1 cellular context compared by ENCODE assay signal in the genomic region with DNA sequence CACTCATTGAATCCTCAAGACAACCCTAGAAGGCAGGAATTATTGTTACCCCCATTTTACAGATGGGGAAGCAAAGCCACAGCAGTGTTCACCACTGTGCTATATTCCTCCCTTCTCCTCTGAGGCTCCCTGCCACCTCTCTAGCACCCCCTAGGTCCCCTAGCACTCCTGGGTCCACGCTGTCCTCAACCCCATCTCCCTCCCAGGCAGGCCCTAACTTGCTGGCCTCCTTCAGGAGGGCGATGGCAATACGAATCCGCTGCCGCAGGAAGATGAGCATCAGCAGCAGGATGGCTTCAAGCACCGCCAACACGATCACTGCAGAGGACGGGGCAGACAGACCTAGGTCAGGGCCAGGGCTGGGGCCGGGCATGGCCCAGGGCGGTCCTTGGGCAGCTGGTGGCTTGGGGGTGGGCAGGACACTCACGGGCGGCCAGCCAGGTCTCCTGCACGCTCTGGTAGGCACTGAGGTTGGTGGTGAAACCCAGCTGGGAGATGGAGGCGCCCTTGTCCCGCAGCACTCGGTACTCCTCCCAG.
TF ChIP-seq lines count a peak whose summit lies in the region.

No MANE protein-coding gene starts in this region.

TF ChIP-seq in GM12878, 131 proteins besides CTCF, POLR2A, EP300 and RAD21:
- TF ChIP-seq POLR2AphosphoS5 (IDR thresholded peaks at IDR 0.05; ENCODE audit: low read length) (no peak), HCFC1 (IDR thresholded peaks at IDR 0.05; ENCODE audit: low read length) (no peak), RB1 (IDR thresholded peaks at IDR 0.05; ENCODE audit: borderline replicate concordance) (no peak), NRF1 (conservative IDR thresholded peaks at IDR 0.05; ENCODE audit: low read depth, low read length) (no peak), JUNB (IDR thresholded peaks at IDR 0.05) (no peak), BCL11A (IDR thresholded peaks at IDR 0.05; ENCODE audit: low read depth, low read length) (no peak), FOXK2 (IDR thresholded peaks at IDR 0.05) (no peak), BRCA1 (IDR thresholded peaks at IDR 0.05; ENCODE audit: low read depth, low read length) (no peak), KAT2A (conservative IDR thresholded peaks at IDR 0.05; ENCODE audit: control insufficient read depth, low read depth, low read length) (no peak), TCF7 (IDR thresholded peaks at IDR 0.05; ENCODE audit: borderline replicate concordance) (no peak), NFYA (IDR thresholded peaks at IDR 0.05; ENCODE audit: borderline replicate concordance, low read depth, low read length) (no peak), WRNIP1 (IDR thresholded peaks at IDR 0.05; ENCODE audit: borderline replicate concordance, low read depth, low read length) (no peak), MYB (IDR thresholded peaks at IDR 0.05; ENCODE audit: borderline replicate concordance, low read depth, low read length) (no peak), CREM (IDR thresholded peaks at IDR 0.05; ENCODE audit: low read depth) (no peak), POU2F2 (IDR thresholded peaks at IDR 0.05; ENCODE audit: borderline replicate concordance, low read depth, low read length) (no peak)
- TF ChIP-seq, protein P1, sequence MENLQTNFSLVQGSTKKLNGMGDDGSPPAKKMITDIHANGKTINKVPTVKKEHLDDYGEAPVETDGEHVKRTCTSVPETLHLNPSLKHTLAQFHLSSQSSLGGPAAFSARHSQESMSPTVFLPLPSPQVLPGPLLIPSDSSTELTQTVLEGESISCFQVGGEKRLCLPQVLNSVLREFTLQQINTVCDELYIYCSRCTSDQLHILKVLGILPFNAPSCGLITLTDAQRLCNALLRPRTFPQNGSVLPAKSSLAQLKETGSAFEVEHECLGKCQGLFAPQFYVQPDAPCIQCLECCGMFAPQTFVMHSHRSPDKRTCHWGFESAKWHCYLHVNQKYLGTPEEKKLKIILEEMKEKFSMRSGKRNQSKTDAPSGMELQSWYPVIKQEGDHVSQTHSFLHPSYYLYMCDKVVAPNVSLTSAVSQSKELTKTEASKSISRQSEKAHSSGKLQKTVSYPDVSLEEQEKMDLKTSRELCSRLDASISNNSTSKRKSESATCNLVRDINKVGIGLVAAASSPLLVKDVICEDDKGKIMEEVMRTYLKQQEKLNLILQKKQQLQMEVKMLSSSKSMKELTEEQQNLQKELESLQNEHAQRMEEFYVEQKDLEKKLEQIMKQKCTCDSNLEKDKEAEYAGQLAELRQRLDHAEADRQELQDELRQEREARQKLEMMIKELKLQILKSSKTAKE (IDR thresholded peaks at IDR 0.05; ENCODE audit: low read depth, poor library complexity, severe bottlenecking), result no peak
- TF ChIP-seq, protein P2, sequence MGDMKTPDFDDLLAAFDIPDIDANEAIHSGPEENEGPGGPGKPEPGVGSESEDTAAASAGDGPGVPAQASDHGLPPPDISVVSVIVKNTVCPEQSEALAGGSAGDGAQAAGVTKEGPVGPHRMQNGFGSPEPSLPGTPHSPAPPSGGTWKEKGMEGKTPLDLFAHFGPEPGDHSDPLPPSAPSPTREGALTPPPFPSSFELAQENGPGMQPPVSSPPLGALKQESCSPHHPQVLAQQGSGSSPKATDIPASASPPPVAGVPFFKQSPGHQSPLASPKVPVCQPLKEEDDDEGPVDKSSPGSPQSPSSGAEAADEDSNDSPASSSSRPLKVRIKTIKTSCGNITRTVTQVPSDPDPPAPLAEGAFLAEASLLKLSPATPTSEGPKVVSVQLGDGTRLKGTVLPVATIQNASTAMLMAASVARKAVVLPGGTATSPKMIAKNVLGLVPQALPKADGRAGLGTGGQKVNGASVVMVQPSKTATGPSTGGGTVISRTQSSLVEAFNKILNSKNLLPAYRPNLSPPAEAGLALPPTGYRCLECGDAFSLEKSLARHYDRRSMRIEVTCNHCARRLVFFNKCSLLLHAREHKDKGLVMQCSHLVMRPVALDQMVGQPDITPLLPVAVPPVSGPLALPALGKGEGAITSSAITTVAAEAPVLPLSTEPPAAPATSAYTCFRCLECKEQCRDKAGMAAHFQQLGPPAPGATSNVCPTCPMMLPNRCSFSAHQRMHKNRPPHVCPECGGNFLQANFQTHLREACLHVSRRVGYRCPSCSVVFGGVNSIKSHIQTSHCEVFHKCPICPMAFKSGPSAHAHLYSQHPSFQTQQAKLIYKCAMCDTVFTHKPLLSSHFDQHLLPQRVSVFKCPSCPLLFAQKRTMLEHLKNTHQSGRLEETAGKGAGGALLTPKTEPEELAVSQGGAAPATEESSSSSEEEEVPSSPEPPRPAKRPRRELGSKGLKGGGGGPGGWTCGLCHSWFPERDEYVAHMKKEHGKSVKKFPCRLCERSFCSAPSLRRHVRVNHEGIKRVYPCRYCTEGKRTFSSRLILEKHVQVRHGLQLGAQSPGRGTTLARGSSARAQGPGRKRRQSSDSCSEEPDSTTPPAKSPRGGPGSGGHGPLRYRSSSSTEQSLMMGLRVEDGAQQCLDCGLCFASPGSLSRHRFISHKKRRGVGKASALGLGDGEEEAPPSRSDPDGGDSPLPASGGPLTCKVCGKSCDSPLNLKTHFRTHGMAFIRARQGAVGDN (IDR thresholded peaks at IDR 0.05), result no peak
- TF ChIP-seq, protein P3, sequence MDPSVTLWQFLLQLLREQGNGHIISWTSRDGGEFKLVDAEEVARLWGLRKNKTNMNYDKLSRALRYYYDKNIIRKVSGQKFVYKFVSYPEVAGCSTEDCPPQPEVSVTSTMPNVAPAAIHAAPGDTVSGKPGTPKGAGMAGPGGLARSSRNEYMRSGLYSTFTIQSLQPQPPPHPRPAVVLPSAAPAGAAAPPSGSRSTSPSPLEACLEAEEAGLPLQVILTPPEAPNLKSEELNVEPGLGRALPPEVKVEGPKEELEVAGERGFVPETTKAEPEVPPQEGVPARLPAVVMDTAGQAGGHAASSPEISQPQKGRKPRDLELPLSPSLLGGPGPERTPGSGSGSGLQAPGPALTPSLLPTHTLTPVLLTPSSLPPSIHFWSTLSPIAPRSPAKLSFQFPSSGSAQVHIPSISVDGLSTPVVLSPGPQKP (IDR thresholded peaks at IDR 0.05; ENCODE audit: low read depth, low read length), result no peak
- TF ChIP-seq, protein P4, sequence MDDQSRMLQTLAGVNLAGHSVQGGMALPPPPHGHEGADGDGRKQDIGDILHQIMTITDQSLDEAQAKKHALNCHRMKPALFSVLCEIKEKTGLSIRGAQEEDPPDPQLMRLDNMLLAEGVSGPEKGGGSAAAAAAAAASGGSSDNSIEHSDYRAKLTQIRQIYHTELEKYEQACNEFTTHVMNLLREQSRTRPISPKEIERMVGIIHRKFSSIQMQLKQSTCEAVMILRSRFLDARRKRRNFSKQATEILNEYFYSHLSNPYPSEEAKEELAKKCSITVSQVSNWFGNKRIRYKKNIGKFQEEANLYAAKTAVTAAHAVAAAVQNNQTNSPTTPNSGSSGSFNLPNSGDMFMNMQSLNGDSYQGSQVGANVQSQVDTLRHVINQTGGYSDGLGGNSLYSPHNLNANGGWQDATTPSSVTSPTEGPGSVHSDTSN (IDR thresholded peaks at IDR 0.05; ENCODE audit: insufficient replicate concordance, low read depth, low read length), result no peak
